ENCODE assay signal across 18 cellular contexts in genomic region chrX:68721991-68722860, GRCh38.
DNase-seq lines count a peak whose midpoint lies in the region; ATAC-seq and TF ChIP-seq lines count a peak whose summit lies in the region.
"Had no signal": no experiment of that assay in that cellular context is flagged by ENCODE, and none has a peak within 500 bp of the region (broad histone marks: within the 10 kb centered on the region; RNA-seq: fewer than 3 reads in every experiment).

No MANE protein-coding gene starts in this region.

- TF ChIP-seq POLR2A in spleen (IDR thresholded peaks at IDR 0.05), result no peak
- TF ChIP-seq POLR2A in transverse colon (IDR thresholded peaks at IDR 0.05), result no peak

- no peaks in the 10 kb centered on the region for H3K9me3 ChIP-seq in neuronal stem cell (replicated peaks in 1 of 2; ENCODE audit: control insufficient read depth in 2 of 2, insufficient read depth in 1 of 2, low read depth in 1 of 2, low read length in 2 of 2)
- no peaks in the 10 kb centered on the region for H3K9me3 ChIP-seq in spleen
- no peaks in the 10 kb centered on the region for H3K9me3 ChIP-seq in transverse colon
- H3K9me3 ChIP-seq: BLaER1 had no signal

- no peak overlapping the region for H3K23ac ChIP-seq in neuronal stem cell (ENCODE audit: low read depth, low read length, poor library complexity)

- no peak for TF ChIP-seq EP300 in transverse colon (IDR thresholded peaks at IDR 0.05; ENCODE audit: low read depth)

- H3K9ac ChIP-seq in neuronal stem cell (ENCODE audit: low read depth, low read length, poor library complexity), result peak overlapping the region; percentile 21
- H3K9ac ChIP-seq: BLaER1 had no signal

- H3K14ac ChIP-seq in neuronal stem cell (ENCODE audit: low read length), result no peak overlapping the region

- no peak overlapping the region for H2BK120ac ChIP-seq in neuronal stem cell (ENCODE audit: low read depth, low read length)

- no peak for ATAC-seq in left ventricle myocardium superior
- ATAC-seq: GM12878, HCT116 had no signal

- no peaks in the 10 kb centered on the region for H3K4me1 ChIP-seq in neuronal stem cell (ENCODE audit: control insufficient read depth in 2 of 2, insufficient read depth in 1 of 2, low read depth in 1 of 2, low read length in 2 of 2)
- no peaks in the 10 kb centered on the region for H3K4me1 ChIP-seq in spleen
- no peaks in the 10 kb centered on the region for H3K4me1 ChIP-seq in transverse colon
- H3K4me1 ChIP-seq: BLaER1 had no signal

- TF ChIP-seq CTCF in spleen (IDR thresholded peaks at IDR 0.05 in 8 of 11, conservative IDR thresholded peaks at IDR 0.05 in 3 of 11) (no peak), transverse colon (IDR thresholded peaks at IDR 0.05) (no peak)

- H3K36me3 ChIP-seq in neuronal stem cell (replicated peaks in 1 of 2; ENCODE audit: control insufficient read depth in 2 of 2, insufficient read depth in 2 of 2, low read length in 2 of 2), result no peaks in the 10 kb centered on the region
- peaks cover 0 to 97% (median 9%) of the 10 kb centered on the region in 6 donors for H3K36me3 ChIP-seq in spleen
- no peaks in the 10 kb centered on the region for H3K36me3 ChIP-seq in transverse colon
- H3K36me3 ChIP-seq: BLaER1 had no signal

- H3K27me3 ChIP-seq in neuronal stem cell (ENCODE audit: control insufficient read depth in 3 of 3, insufficient read depth in 3 of 3, low read depth in 1 of 3, low read length in 3 of 3), result no peaks in the 10 kb centered on the region
- H3K27me3 ChIP-seq in spleen (replicated peaks in 1 of 7), result no peaks in the 10 kb centered on the region
- H3K27me3 ChIP-seq in transverse colon, result no peaks in the 10 kb centered on the region

- H3K4me3 ChIP-seq in neuronal stem cell (ENCODE audit: low read length in 2 of 2), result no peak overlapping the region
- no peak overlapping the region for H3K4me3 ChIP-seq in spleen
- no peak overlapping the region for H3K4me3 ChIP-seq in transverse colon
- H3K4me3 ChIP-seq: BLaER1, GM12878 had no signal

- H2BK15ac ChIP-seq in neuronal stem cell (ENCODE audit: low read length), result no peak overlapping the region

- no CpG with 5 or more reads among the region's 16 CpGs for WGBS in neuronal stem cell (ENCODE audit: extremely low coverage in 2 of 2, insufficient read length in 2 of 2, insufficient replicate concordance in 1 of 2), 2 donors
- 71 to 94% (median 84%) methylated on average over 7 to 16 of the region's 16 CpGs for WGBS in spleen, 5 donors
- WGBS in transverse colon (ENCODE audit: low coverage in 1 of 2), 2 donors, result 77% methylated on average over 16 of the region's 16 CpGs; no CpG with 5 or more reads in 1 of the 2 donors

- no peak overlapping the region for H3K4ac ChIP-seq in neuronal stem cell (ENCODE audit: low read length)

- no peak overlapping the region for H2BK12ac ChIP-seq in neuronal stem cell (ENCODE audit: low read length)

- DNase-seq in cardiac septum (ENCODE audit: low spot score), result peak; percentile 64
- no peak for DNase-seq in left ventricle myocardium superior
- DNase-seq in neuronal stem cell (ENCODE audit: low spot score), result no peak
- peak; percentile 64 for DNase-seq in spleen
- no peak for DNase-seq in transverse colon
- no peak for DNase-seq in SHP77 treated with DMSO at 0.1 percent for 48 hours (lab: John Stamatoyannopoulos, UW)
- DNase-seq in dedifferentiated amniotic fluid mesenchymal stem cell (ENCODE audit: extremely low spot score), result no peak
- DNase-seq: 8988T; Calu3; CD4-positive, alpha-beta memory T cell; DND-41; EL; GOT3; H7; HFFc6 had no signal

- H3K4me2 ChIP-seq in neuronal stem cell (ENCODE audit: insufficient read depth, low read length, poor library complexity, severe bottlenecking), result no peak overlapping the region
- H3K4me2 ChIP-seq: BLaER1 had no signal

- no peak overlapping the region for H2AFZ ChIP-seq in neuronal stem cell (ENCODE audit: low read length)

- no peak overlapping the region for H4K8ac ChIP-seq in neuronal stem cell (ENCODE audit: low read depth, low read length)

- H2AK5ac ChIP-seq in neuronal stem cell (ENCODE audit: low read depth, low read length), result no peak overlapping the region

- in situ Hi-C loops in transverse colon (cut with MboI; ENCODE audit: low pct_ligation_motif_present in 1 of 4, low pct_unique_long_range_greater_than_20kb in 1 of 4, low sequenced_read_pairs in 3 of 4), result loop anchor here in 3 of 4 donors (25.0 kb wide), 1 partner anchor 210 kb away; no protein-coding TSS in a partner anchor

- no peak overlapping the region for H3K18ac ChIP-seq in neuronal stem cell (ENCODE audit: low read length)

- H2BK5ac ChIP-seq in neuronal stem cell (ENCODE audit: low read length), result no peak overlapping the region

- intact Hi-C loops in cardiac septum (cut with DNase I) (no loop called here), left ventricle myocardium superior (cut with micrococcal nuclease) (no loop called here), spleen (cut with DNase I; ENCODE audit: low total_unique reads) (no loop called here), transverse colon (cut with DNase I; ENCODE audit: low total_unique reads) (no loop called here)

- no peaks in the 10 kb centered on the region for H3K79me1 ChIP-seq in neuronal stem cell (ENCODE audit: low read depth, low read length)

- H3K27ac ChIP-seq in neuronal stem cell (replicated peaks; ENCODE audit: low read length), result no peak overlapping the region
- no peak overlapping the region for H3K27ac ChIP-seq in spleen
- H3K27ac ChIP-seq in transverse colon, result no peak overlapping the region
- H3K27ac ChIP-seq: BLaER1 had no signal

- H4K91ac ChIP-seq in neuronal stem cell (ENCODE audit: low read depth, low read length, poor library complexity), result no peak overlapping the region

Comparison
In these comparisons a context has a peak if more than half of its experiments do, and no peak if none do; other contexts are left out.
1. DNase-seq: peak in cardiac septum (single experiment) and spleen (single experiment); none in left ventricle myocardium superior (single experiment), neuronal stem cell (single experiment), transverse colon (single experiment), SHP77 treated with DMSO at 0.1 percent for 48 hours (single experiment) and dedifferentiated amniotic fluid mesenchymal stem cell (single experiment).